Comparison of ENCODE assay signal across 10 cellular contexts in genomic region chrX:69028006-69028760, GRCh38.
DNase-seq lines count a peak whose midpoint lies in the region; ATAC-seq and TF ChIP-seq lines count a peak whose summit lies in the region.
"Had no signal": no experiment of that assay in that cellular context is flagged by ENCODE, and none has a peak within 500 bp of the region (broad histone marks: within the 10 kb centered on the region; RNA-seq: fewer than 3 reads in every experiment).

No MANE protein-coding gene starts in this region.

- TF ChIP-seq CTCF in vagina (IDR thresholded peaks at IDR 0.05): no peak

- TF ChIP-seq POLR2A in vagina (IDR thresholded peaks at IDR 0.05): no peak

- no peaks in the 10 kb centered on the region for H3K36me3 Mint-ChIP-seq in activated T-helper 1 cell treated with anti-CD3 and anti-CD28 coated beads, Interleukin-12 subunit alpha, Interleukin-12 subunit beta, Interleukin-2, Interleukin-4 antibody, amounts not matched to agents 30 ng/mL and 10 ng/mL and 1 ng/mL, durations not matched to agents 14 hours and 24 hours and 36 hours (ENCODE audit: low read depth)
- no peaks in the 10 kb centered on the region for H3K36me3 Mint-ChIP-seq in activated T-cell treated with anti-CD3 and anti-CD28 coated beads, Interleukin-2, amount 50 U/mL, for 4 hours (ENCODE audit: insufficient read depth)

- no peaks in the 10 kb centered on the region for H3K4me1 ChIP-seq in vagina

- no peaks in the 10 kb centered on the region for H3K27me3 Mint-ChIP-seq in stimulated activated naive CD8-positive, alpha-beta T cell treated with anti-CD3 and anti-CD28 coated beads, Interleukin-15, amount 100 ng/mL, for 72 hours
- H3K27me3 Mint-ChIP-seq in activated T-helper 1 cell treated with anti-CD3 and anti-CD28 coated beads, Interleukin-12 subunit alpha, Interleukin-12 subunit beta, Interleukin-2, Interleukin-4 antibody, amounts not matched to agents 30 ng/mL and 10 ng/mL and 1 ng/mL, durations not matched to agents 14 hours and 24 hours and 36 hours (ENCODE audit: insufficient read depth): no peaks in the 10 kb centered on the region
- H3K27me3 Mint-ChIP-seq in activated T-cell treated with anti-CD3 and anti-CD28 coated beads, Interleukin-2, amount 50 U/mL, for 4 hours (ENCODE audit: low read depth): no peaks in the 10 kb centered on the region
- H3K27me3 Mint-ChIP-seq: activated CD4-positive, alpha-beta T cell treated with anti-CD3 and anti-CD28 coated beads, Interleukin-2, amount 10 ng/mL, durations not matched to agents 7 days and 5 days had no signal

- no peak overlapping the region for H3K4me3 Mint-ChIP-seq in stimulated activated naive CD8-positive, alpha-beta T cell treated with anti-CD3 and anti-CD28 coated beads, Interleukin-15, amount 100 ng/mL, for 72 hours
- H3K4me3 Mint-ChIP-seq in activated T-helper 1 cell treated with anti-CD3 and anti-CD28 coated beads, Interleukin-12 subunit alpha, Interleukin-12 subunit beta, Interleukin-2, Interleukin-4 antibody, amounts not matched to agents 30 ng/mL and 10 ng/mL and 1 ng/mL, durations not matched to agents 14 hours and 24 hours and 36 hours: no peak overlapping the region
- H3K4me3 Mint-ChIP-seq in activated T-cell treated with anti-CD3 and anti-CD28 coated beads, Interleukin-2, amount 50 U/mL, for 4 hours: no peak overlapping the region
- H3K4me3 Mint-ChIP-seq: activated CD4-positive, alpha-beta T cell treated with anti-CD3 and anti-CD28 coated beads, Interleukin-2, amount 10 ng/mL, durations not matched to agents 7 days and 5 days had no signal

- H3K27ac ChIP-seq in vagina: peak overlapping the region; percentile 55

- H3K9me3 Mint-ChIP-seq in stimulated activated naive CD8-positive, alpha-beta T cell treated with anti-CD3 and anti-CD28 coated beads, Interleukin-15, amount 100 ng/mL, for 72 hours: no peaks in the 10 kb centered on the region
- H3K9me3 Mint-ChIP-seq in activated T-helper 1 cell treated with anti-CD3 and anti-CD28 coated beads, Interleukin-12 subunit alpha, Interleukin-12 subunit beta, Interleukin-2, Interleukin-4 antibody, amounts not matched to agents 30 ng/mL and 10 ng/mL and 1 ng/mL, durations not matched to agents 14 hours and 24 hours and 36 hours: no peaks in the 10 kb centered on the region
- H3K9me3 Mint-ChIP-seq in activated T-cell treated with anti-CD3 and anti-CD28 coated beads, Interleukin-2, amount 50 U/mL, for 4 hours: no peaks in the 10 kb centered on the region
- H3K9me3 Mint-ChIP-seq: activated CD4-positive, alpha-beta T cell treated with anti-CD3 and anti-CD28 coated beads, Interleukin-2, amount 10 ng/mL, durations not matched to agents 7 days and 5 days had no signal

- no peaks in the 10 kb centered on the region for H3K9me3 ChIP-seq in vagina
- H3K9me3 ChIP-seq: BE2C had no signal

- H3K27me3 ChIP-seq in vagina: no peaks in the 10 kb centered on the region
- H3K27me3 ChIP-seq: BE2C had no signal

- ATAC-seq in stimulated activated naive CD8-positive, alpha-beta T cell treated with anti-CD3 and anti-CD28 coated beads, Interleukin-15, amount 100 ng/mL, for 72 hours: peak; percentile 73
- no peak for ATAC-seq in stimulated activated naive CD8-positive, alpha-beta T cell treated with anti-CD3 and anti-CD28 coated beads, Interleukin-15, Interleukin-2, amounts not matched to agents 100 U/mL and 50 U/mL, for 24 hours
- peak; percentile 92 for ATAC-seq in HG03095 (IDR thresholded peaks at IDR 0.05; ENCODE audit: unreplicated experiment)
- ATAC-seq in activated T-cell treated with anti-CD3 and anti-CD28 coated beads, Interleukin-2, amount 50 U/mL, for 4 hours: no peak

- H3K27ac Mint-ChIP-seq in stimulated activated naive CD8-positive, alpha-beta T cell treated with anti-CD3 and anti-CD28 coated beads, Interleukin-15, amount 100 ng/mL, for 72 hours: peak overlapping the region in 1 of 2 donors; percentile 25
- peak overlapping the region; percentile 48 for H3K27ac Mint-ChIP-seq in activated T-helper 1 cell treated with anti-CD3 and anti-CD28 coated beads, Interleukin-12 subunit alpha, Interleukin-12 subunit beta, Interleukin-2, Interleukin-4 antibody, amounts not matched to agents 30 ng/mL and 10 ng/mL and 1 ng/mL, durations not matched to agents 14 hours and 24 hours and 36 hours
- H3K27ac Mint-ChIP-seq: activated CD4-positive, alpha-beta T cell treated with anti-CD3 and anti-CD28 coated beads, Interleukin-2, amount 10 ng/mL, durations not matched to agents 7 days and 5 days had no signal

- H3K4me1 Mint-ChIP-seq in stimulated activated naive CD8-positive, alpha-beta T cell treated with anti-CD3 and anti-CD28 coated beads, Interleukin-15, amount 100 ng/mL, for 72 hours: peaks cover 15% of the 10 kb centered on the region
- H3K4me1 Mint-ChIP-seq in activated T-helper 1 cell treated with anti-CD3 and anti-CD28 coated beads, Interleukin-12 subunit alpha, Interleukin-12 subunit beta, Interleukin-2, Interleukin-4 antibody, amounts not matched to agents 30 ng/mL and 10 ng/mL and 1 ng/mL, durations not matched to agents 14 hours and 24 hours and 36 hours (ENCODE audit: low read depth): no peaks in the 10 kb centered on the region
- no peaks in the 10 kb centered on the region for H3K4me1 Mint-ChIP-seq in activated T-cell treated with anti-CD3 and anti-CD28 coated beads, Interleukin-2, amount 50 U/mL, for 4 hours (ENCODE audit: low read depth)
- H3K4me1 Mint-ChIP-seq: activated CD4-positive, alpha-beta T cell treated with anti-CD3 and anti-CD28 coated beads, Interleukin-2, amount 10 ng/mL, durations not matched to agents 7 days and 5 days had no signal

- no peaks in the 10 kb centered on the region for H3K36me3 ChIP-seq in vagina
- H3K36me3 ChIP-seq: BE2C had no signal

- peak in 1 of 2 donors; percentile 12 for DNase-seq in stimulated activated naive CD8-positive, alpha-beta T cell treated with anti-CD3 and anti-CD28 coated beads, Interleukin-15, amount 100 ng/mL, for 72 hours
- no peak for DNase-seq in stimulated activated naive CD8-positive, alpha-beta T cell treated with anti-CD3 and anti-CD28 coated beads, Interleukin-15, Interleukin-2, amounts not matched to agents 100 U/mL and 50 U/mL, for 24 hours
- DNase-seq in activated T-helper 1 cell treated with anti-CD3 and anti-CD28 coated beads, Interleukin-12 subunit alpha, Interleukin-12 subunit beta, Interleukin-2, Interleukin-4 antibody, amounts not matched to agents 30 ng/mL and 10 ng/mL and 1 ng/mL, durations not matched to agents 14 hours and 24 hours and 36 hours (ENCODE audit: low spot score): no peak
- peak; percentile 7 to 56 for DNase-seq in vagina (ENCODE audit: extremely low spot score in 2 of 2)
- no peak for DNase-seq in stimulated activated CD4-positive, alpha-beta T cell treated with anti-CD3 and anti-CD28 coated beads, Interleukin-4, amount 100 ng/mL, for 24 hours
- no peak for DNase-seq in DMS79 treated with DMSO at 0.1 percent for 48 hours (lab: John Stamatoyannopoulos, UW)
- no peak for DNase-seq in activated T-cell treated with anti-CD3 and anti-CD28 coated beads, Interleukin-2, amount 50 U/mL, for 4 hours
- DNase-seq: activated CD4-positive, alpha-beta T cell treated with anti-CD3 and anti-CD28 coated beads, Interleukin-2, amount 10 ng/mL, durations not matched to agents 7 days and 5 days; BE2C had no signal

- intact Hi-C loops in activated T-helper 1 cell treated with anti-CD3 and anti-CD28 coated beads, Interleukin-12 subunit alpha, Interleukin-12 subunit beta, Interleukin-2, Interleukin-4 antibody, amounts not matched to agents 30 ng/mL and 10 ng/mL and 1 ng/mL, durations not matched to agents 14 hours and 24 hours and 36 hours (cut with micrococcal nuclease): no loop called here
- intact Hi-C loops in vagina (cut with DNase I): no loop called here

- H3K4me3 ChIP-seq in vagina: no peak overlapping the region

Comparison
In these comparisons a context has a peak if more than half of its experiments do, and no peak if none do; other contexts are left out.
1. ATAC-seq: peak in stimulated activated naive CD8-positive, alpha-beta T cell treated with anti-CD3 and anti-CD28 coated beads, Interleukin-15, amount 100 ng/mL, for 72 hours (single experiment) and HG03095 (single experiment); none in stimulated activated naive CD8-positive, alpha-beta T cell treated with anti-CD3 and anti-CD28 coated beads, Interleukin-15, Interleukin-2, amounts not matched to agents 100 U/mL and 50 U/mL, for 24 hours (single experiment) and activated T-cell treated with anti-CD3 and anti-CD28 coated beads, Interleukin-2, amount 50 U/mL, for 4 hours (0 of 2).
2. DNase-seq: peak in vagina (2 of 2); none in stimulated activated naive CD8-positive, alpha-beta T cell treated with anti-CD3 and anti-CD28 coated beads, Interleukin-15, Interleukin-2, amounts not matched to agents 100 U/mL and 50 U/mL, for 24 hours (single experiment), activated T-helper 1 cell treated with anti-CD3 and anti-CD28 coated beads, Interleukin-12 subunit alpha, Interleukin-12 subunit beta, Interleukin-2, Interleukin-4 antibody, amounts not matched to agents 30 ng/mL and 10 ng/mL and 1 ng/mL, durations not matched to agents 14 hours and 24 hours and 36 hours (single experiment), stimulated activated CD4-positive, alpha-beta T cell treated with anti-CD3 and anti-CD28 coated beads, Interleukin-4, amount 100 ng/mL, for 24 hours (single experiment), DMS79 treated with DMSO at 0.1 percent for 48 hours (single experiment) and activated T-cell treated with anti-CD3 and anti-CD28 coated beads, Interleukin-2, amount 50 U/mL, for 4 hours (single experiment).